Comparison of ENCODE assay signal across 8 cellular contexts in the genomic region with DNA sequence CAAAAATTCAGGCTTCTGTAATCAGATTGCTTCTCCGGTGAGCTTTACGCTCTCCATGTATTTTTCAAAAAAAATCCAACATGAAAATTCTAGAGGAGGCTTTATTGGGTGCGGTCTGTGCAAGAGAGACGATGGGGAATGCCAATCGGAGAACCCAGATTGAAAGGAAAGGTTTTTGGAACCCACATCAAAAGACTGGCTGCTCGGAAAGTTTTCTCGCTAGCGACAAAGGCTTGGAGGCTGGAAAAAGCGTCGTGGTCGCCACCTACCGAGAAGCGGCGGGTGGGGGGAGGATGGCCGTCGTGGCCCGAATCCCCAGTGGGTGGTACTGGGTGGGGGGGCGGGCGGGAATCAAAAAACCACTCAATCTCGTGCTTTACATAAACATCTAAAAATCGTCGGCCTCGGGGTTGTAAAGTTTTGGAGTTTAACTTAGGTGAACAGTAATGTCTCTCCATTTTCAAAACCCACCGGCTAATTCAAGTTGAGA. TPM values are rescaled to one million over a fixed set of nuclear protein-coding genes. Genes with fewer than 3 reads are reported as not detected.
DNase-seq lines count a peak whose midpoint lies in the region; ATAC-seq and TF ChIP-seq lines count a peak whose summit lies in the region.

No MANE protein-coding gene starts in this region.

- peak overlapping the region; percentile 93 for H3K27ac Mint-ChIP-seq in T-helper 17 cell

- H3K27me3 ChIP-seq in MM.1S (replicated peaks; ENCODE audit: insufficient read depth, low read length): no peaks in the 10 kb centered on the region; the same call in 1 of the 2 replicates
- no peaks in the 10 kb centered on the region for H3K27me3 ChIP-seq in body of pancreas
- H3K27me3 ChIP-seq in skeletal muscle tissue (ENCODE audit: control insufficient read depth in 3 of 3, insufficient read depth in 3 of 3, low read length in 3 of 3): no peaks in the 10 kb centered on the region

- H3K4me3 ChIP-seq in MM.1S (ENCODE audit: low read length): peak overlapping the region; percentile 76
- peak overlapping the region; percentile 33 to 93 for H3K4me3 ChIP-seq in body of pancreas
- peak overlapping the region; percentile 81 for H3K4me3 ChIP-seq in iPS-18c (ENCODE audit: insufficient read depth, low read depth, low read length)
- peak overlapping the region; percentile 80 to 93 (median 81) for H3K4me3 ChIP-seq in skeletal muscle tissue (ENCODE audit: low read length in 3 of 3)

- H3K9me2 ChIP-seq in MM.1S (replicated peaks; ENCODE audit: insufficient read depth, low read length): no peaks in the 10 kb centered on the region

- no peaks in the 10 kb centered on the region for H3K27me3 Mint-ChIP-seq in T-helper 17 cell

- DNase-seq in DMS 273 treated with DMSO at 0.1 percent for 48 hours (lab: John Stamatoyannopoulos, UW): peak; percentile 57
- peak; percentile 36 for DNase-seq in MM.1S
- DNase-seq in T-helper 17 cell: peak; percentile 26 to 51 (median 41)
- DNase-seq in body of pancreas: peak; percentile 51 to 70 (median 61)

- TF ChIP-seq CTCF in MM.1S (IDR thresholded peaks at IDR 0.05; ENCODE audit: low read length) (no peak), body of pancreas (IDR thresholded peaks at IDR 0.05) (peak in 1 of 7 experiments; percentile 18)

- peaks cover 41% of the 10 kb centered on the region for H3K4me1 Mint-ChIP-seq in T-helper 17 cell

- H3K4me3 Mint-ChIP-seq in T-helper 17 cell: peak overlapping the region; percentile 96

- peak overlapping the region; percentile 73; the same call in 1 of the 2 replicates for H3K27ac ChIP-seq in MM.1S (ENCODE audit: low read length)
- H3K27ac ChIP-seq in body of pancreas: peak overlapping the region; percentile 73 to 100 (median 97)
- peak overlapping the region; percentile 99 for H3K27ac ChIP-seq in skeletal muscle tissue (ENCODE audit: low read depth, low read length)

- no peaks in the 10 kb centered on the region for H4K20me1 ChIP-seq in MM.1S (ENCODE audit: insufficient read depth, low read length)

- intact Hi-C loops in body of pancreas (cut with DNase I): no loop called here

- 0 to 1% methylated on average over 22 to 24 of the region's 24 CpGs for WGBS in body of pancreas, 2 donors

- H2AFZ ChIP-seq in MM.1S (ENCODE audit: low read length): peak overlapping the region; percentile 87

- ATAC-seq in T-helper 17 cell: peak; percentile 3
- no peak for ATAC-seq in body of pancreas
- ATAC-seq in GM18511 (IDR thresholded peaks at IDR 0.05; ENCODE audit: unreplicated experiment): no peak
- ATAC-seq in HG02642 (IDR thresholded peaks at IDR 0.05; ENCODE audit: poor library complexity, unreplicated experiment): no peak

- H3K36me3 ChIP-seq in MM.1S (replicated peaks; ENCODE audit: insufficient read depth, low read length) (no peaks in the 10 kb centered on the region), body of pancreas (replicated peaks in 1 of 2; ENCODE audit: insufficient read depth in 1 of 2, low read depth in 2 of 2) (no peaks in the 10 kb centered on the region), skeletal muscle tissue (ENCODE audit: control insufficient read depth in 3 of 3, insufficient read depth in 3 of 3, low read length in 3 of 3) (peaks cover 0 to 2% (median 0%) of the 10 kb centered on the region in 3 donors)

- H3K4me2 ChIP-seq in MM.1S (ENCODE audit: low read depth, low read length): peak overlapping the region; percentile 100

- H3F3A ChIP-seq in MM.1S (ENCODE audit: insufficient read depth, low read length): peaks cover 50% of the 10 kb centered on the region

- peaks cover 9% of the 10 kb centered on the region for H3K4me1 ChIP-seq in MM.1S (ENCODE audit: low read length)
- peaks cover 36% of the 10 kb centered on the region for H3K4me1 ChIP-seq in body of pancreas
- H3K4me1 ChIP-seq in skeletal muscle tissue (ENCODE audit: control insufficient read depth in 3 of 3, insufficient read depth in 3 of 3, low read length in 3 of 3): peaks cover 30 to 46% (median 34%) of the 10 kb centered on the region in 3 donors

- peaks cover 29% of the 10 kb centered on the region for H3K79me2 ChIP-seq in MM.1S (ENCODE audit: low read length)

- H3K9me3 ChIP-seq in MM.1S (replicated peaks; ENCODE audit: insufficient read depth, low read length) (no peaks in the 10 kb centered on the region), T-helper 17 cell (ENCODE audit: control insufficient read depth, low read length, poor library complexity, severe bottlenecking) (no peaks in the 10 kb centered on the region), body of pancreas (no peaks in the 10 kb centered on the region), iPS-18c (ENCODE audit: control insufficient read depth, insufficient read depth, low read length) (no peaks in the 10 kb centered on the region), skeletal muscle tissue (ENCODE audit: control insufficient read depth in 3 of 3, low read length in 3 of 3) (no peaks in the 10 kb centered on the region)

- no peak for TF ChIP-seq POLR2A in body of pancreas (IDR thresholded peaks at IDR 0.05)

- no peaks in the 10 kb centered on the region for H3K36me3 Mint-ChIP-seq in T-helper 17 cell (ENCODE audit: low read depth)

- H3K9ac ChIP-seq in MM.1S (ENCODE audit: low read length) (peak overlapping the region; percentile 97), skeletal muscle tissue (ENCODE audit: low read depth in 1 of 3, low read length in 3 of 3) (peak overlapping the region; percentile 82 to 98 (median 95))

RNA-seq across cellular contexts. Expression of gene GTF2I, which starts 1.1 kb away (rescaled TPM):
- total RNA-seq in T-helper 17 cell (100 to 1,000 TPM; 127 to 141 TPM), body of pancreas (100 to 1,000 TPM in 1 of 2 donors, 10 to 100 TPM in 1; 96.2 to 117 TPM), skeletal muscle tissue (122 TPM)
